ENCODE assay signal across 2 cellular contexts in the genomic region with DNA sequence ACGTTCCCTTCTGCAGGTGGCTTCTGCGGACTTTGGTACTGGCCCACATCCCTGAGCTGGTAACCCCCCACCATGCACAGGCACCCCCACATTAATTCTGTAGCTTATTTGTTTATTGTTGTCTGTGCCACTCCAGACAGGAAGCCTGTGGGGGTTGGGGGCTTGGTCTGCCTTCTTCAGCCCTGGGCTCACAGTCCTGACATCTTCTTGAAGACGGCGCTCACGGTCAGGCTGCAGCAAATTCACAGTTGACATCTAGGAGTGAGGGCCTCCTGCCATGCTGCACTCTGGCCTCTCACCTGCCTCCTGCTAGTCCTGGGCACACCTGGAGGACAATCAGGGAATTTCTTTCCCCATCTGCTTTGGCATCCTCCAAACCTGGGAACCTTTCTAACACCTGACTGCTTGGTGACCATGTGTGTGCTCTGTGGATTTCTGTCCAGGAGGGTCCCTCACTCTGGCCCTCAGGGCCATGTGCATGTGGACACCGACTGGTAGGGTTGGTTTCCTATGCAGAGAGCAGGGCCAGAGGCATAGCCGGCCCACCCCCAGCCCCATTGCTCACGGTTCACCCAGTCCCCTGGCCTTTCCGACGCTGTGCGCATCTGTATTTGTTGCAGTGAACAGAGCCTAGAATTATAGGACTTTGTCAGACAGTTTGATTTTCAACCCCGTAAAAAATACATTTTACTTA.
TF ChIP-seq lines count a peak whose summit lies in the region.

No MANE protein-coding gene starts in this region.

TF ChIP-seq in SK-N-SH, 30 proteins besides CTCF, POLR2A, EP300 and RAD21 (continued from another document):
- TF ChIP-seq CHD2 (IDR thresholded peaks at IDR 0.05; ENCODE audit: low read length, partially characterized antibody) (no peak), FOSL2 (IDR thresholded peaks at IDR 0.05; ENCODE audit: borderline replicate concordance, low read depth) (no peak), EZH2phosphoT487 (IDR thresholded peaks at IDR 0.05; ENCODE audit: borderline replicate concordance, low read depth) (no peak)
- TF ChIP-seq, protein P1, sequence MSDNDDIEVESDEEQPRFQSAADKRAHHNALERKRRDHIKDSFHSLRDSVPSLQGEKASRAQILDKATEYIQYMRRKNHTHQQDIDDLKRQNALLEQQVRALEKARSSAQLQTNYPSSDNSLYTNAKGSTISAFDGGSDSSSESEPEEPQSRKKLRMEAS (IDR thresholded peaks at IDR 0.05; ENCODE audit: low read depth): no peak

TF ChIP-seq in HepG2, 621 proteins besides CTCF, POLR2A, EP300 and RAD21:
- TF ChIP-seq, protein P2, sequence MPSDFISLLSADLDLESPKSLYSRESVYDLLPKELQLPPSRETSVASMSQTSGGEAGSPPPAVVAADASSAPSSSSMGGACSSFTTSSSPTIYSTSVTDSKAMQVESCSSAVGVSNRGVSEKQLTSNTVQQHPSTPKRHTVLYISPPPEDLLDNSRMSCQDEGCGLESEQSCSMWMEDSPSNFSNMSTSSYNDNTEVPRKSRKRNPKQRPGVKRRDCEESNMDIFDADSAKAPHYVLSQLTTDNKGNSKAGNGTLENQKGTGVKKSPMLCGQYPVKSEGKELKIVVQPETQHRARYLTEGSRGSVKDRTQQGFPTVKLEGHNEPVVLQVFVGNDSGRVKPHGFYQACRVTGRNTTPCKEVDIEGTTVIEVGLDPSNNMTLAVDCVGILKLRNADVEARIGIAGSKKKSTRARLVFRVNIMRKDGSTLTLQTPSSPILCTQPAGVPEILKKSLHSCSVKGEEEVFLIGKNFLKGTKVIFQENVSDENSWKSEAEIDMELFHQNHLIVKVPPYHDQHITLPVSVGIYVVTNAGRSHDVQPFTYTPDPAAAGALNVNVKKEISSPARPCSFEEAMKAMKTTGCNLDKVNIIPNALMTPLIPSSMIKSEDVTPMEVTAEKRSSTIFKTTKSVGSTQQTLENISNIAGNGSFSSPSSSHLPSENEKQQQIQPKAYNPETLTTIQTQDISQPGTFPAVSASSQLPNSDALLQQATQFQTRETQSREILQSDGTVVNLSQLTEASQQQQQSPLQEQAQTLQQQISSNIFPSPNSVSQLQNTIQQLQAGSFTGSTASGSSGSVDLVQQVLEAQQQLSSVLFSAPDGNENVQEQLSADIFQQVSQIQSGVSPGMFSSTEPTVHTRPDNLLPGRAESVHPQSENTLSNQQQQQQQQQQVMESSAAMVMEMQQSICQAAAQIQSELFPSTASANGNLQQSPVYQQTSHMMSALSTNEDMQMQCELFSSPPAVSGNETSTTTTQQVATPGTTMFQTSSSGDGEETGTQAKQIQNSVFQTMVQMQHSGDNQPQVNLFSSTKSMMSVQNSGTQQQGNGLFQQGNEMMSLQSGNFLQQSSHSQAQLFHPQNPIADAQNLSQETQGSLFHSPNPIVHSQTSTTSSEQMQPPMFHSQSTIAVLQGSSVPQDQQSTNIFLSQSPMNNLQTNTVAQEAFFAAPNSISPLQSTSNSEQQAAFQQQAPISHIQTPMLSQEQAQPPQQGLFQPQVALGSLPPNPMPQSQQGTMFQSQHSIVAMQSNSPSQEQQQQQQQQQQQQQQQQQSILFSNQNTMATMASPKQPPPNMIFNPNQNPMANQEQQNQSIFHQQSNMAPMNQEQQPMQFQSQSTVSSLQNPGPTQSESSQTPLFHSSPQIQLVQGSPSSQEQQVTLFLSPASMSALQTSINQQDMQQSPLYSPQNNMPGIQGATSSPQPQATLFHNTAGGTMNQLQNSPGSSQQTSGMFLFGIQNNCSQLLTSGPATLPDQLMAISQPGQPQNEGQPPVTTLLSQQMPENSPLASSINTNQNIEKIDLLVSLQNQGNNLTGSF (CRISPR knock-in tag; IDR thresholded peaks at IDR 0.05): no peak
- TF ChIP-seq SIX1 (CRISPR knock-in tag; IDR thresholded peaks at IDR 0.05; ENCODE audit: borderline replicate concordance): no peak
- TF ChIP-seq, protein P3, sequence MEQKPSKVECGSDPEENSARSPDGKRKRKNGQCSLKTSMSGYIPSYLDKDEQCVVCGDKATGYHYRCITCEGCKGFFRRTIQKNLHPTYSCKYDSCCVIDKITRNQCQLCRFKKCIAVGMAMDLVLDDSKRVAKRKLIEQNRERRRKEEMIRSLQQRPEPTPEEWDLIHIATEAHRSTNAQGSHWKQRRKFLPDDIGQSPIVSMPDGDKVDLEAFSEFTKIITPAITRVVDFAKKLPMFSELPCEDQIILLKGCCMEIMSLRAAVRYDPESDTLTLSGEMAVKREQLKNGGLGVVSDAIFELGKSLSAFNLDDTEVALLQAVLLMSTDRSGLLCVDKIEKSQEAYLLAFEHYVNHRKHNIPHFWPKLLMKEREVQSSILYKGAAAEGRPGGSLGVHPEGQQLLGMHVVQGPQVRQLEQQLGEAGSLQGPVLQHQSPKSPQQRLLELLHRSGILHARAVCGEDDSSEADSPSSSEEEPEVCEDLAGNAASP (CRISPR knock-in tag; IDR thresholded peaks at IDR 0.05; ENCODE audit: borderline replicate concordance): no peak
- no peak for TF ChIP-seq ZNF382 (CRISPR knock-in tag; IDR thresholded peaks at IDR 0.05; ENCODE audit: borderline replicate concordance)
- TF ChIP-seq ZSCAN29 (CRISPR knock-in tag; conservative IDR thresholded peaks at IDR 0.05): no peak
- TF ChIP-seq ZNF296 (CRISPR knock-in tag; conservative IDR thresholded peaks at IDR 0.05): no peak
- TF ChIP-seq KAT7 (CRISPR knock-in tag; IDR thresholded peaks at IDR 0.05; ENCODE audit: borderline replicate concordance): no peak
